28 cellular contexts compared by ENCODE assay signal in genomic region chr2:70961648-70961994, GRCh38. TPM values are rescaled to one million over a fixed set of nuclear protein-coding genes. Genes with fewer than 3 reads are reported as not detected.
"Had no signal": no experiment of that assay in that cellular context is flagged by ENCODE, and none has a peak within 500 bp of the region (broad histone marks: within the 10 kb centered on the region; RNA-seq: fewer than 3 reads in every experiment).

No MANE protein-coding gene starts in this region.

- H3K4me3 ChIP-seq: ascending aorta, body of pancreas, SJCRH30 had no signal

- DNase-seq: activated CD4-positive, alpha-beta T cell treated with anti-CD3 and anti-CD28 coated beads for 4 hours; activated CD4-positive, alpha-beta T cell treated with anti-CD3 and anti-CD28 coated beads, Interleukin-2, amount 50 U/mL, for 48 hours; activated naive CD8-positive, alpha-beta T cell treated with anti-CD3 and anti-CD28 coated beads, Interleukin-2, amount 50 U/mL, for 24 hours; activated T-cell treated with anti-CD3 and anti-CD28 coated beads for 4 hours; activated T-cell treated with anti-CD3 and anti-CD28 coated beads, Interleukin-2, amount 50 U/mL, for 72 hours; amniotic stem cell; KG1; NCI-H1048; NCI-H1417; NCI-H1930; NCI-H2171; NCI-H2227 treated with DMSO at 0.1 percent for 48 hours; NCI-H446 treated with DMSO at 0.1 percent for 48 hours; NCI-H524 treated with DMSO at 0.1 percent for 48 hours; NCI-H774; SJCRH30; T-helper 1 cell; WERI-Rb-1 had no signal

- H3K9me3 ChIP-seq: ascending aorta, body of pancreas, SJCRH30, SK-N-SH had no signal

- H3K4me1 ChIP-seq: SJCRH30 had no signal

- H3K27ac Mint-ChIP-seq: activated naive CD4-positive, alpha-beta T cell treated with anti-CD3 and anti-CD28 coated beads, Interleukin-2, amount 50 U/mL, for 72 hours; activated naive CD8-positive, alpha-beta T cell treated with anti-CD3 and anti-CD28 coated beads, Interleukin-2, amount 50 U/mL, for 24 hours; activated T-cell treated with anti-CD3 and anti-CD28 coated beads, Interleukin-2, amount 50 U/mL, for 72 hours had no signal

- H3K4me3 Mint-ChIP-seq: activated naive CD8-positive, alpha-beta T cell treated with anti-CD3 and anti-CD28 coated beads, Interleukin-2, amount 50 U/mL, for 24 hours; activated T-cell treated with anti-CD3 and anti-CD28 coated beads, Interleukin-2, amount 50 U/mL, for 72 hours; central memory CD8-positive, alpha-beta T cell had no signal

- H3K36me3 Mint-ChIP-seq: activated naive CD4-positive, alpha-beta T cell treated with anti-CD3 and anti-CD28 coated beads, Interleukin-2, amount 50 U/mL, for 72 hours had no signal

- H3K27ac ChIP-seq: ascending aorta, body of pancreas, SJCRH30, WERI-Rb-1 had no signal

- H3K4me2 ChIP-seq: SK-N-SH had no signal

- H3K27me3 ChIP-seq: ascending aorta, body of pancreas, SJCRH30 had no signal

- H3K9me3 Mint-ChIP-seq: activated naive CD4-positive, alpha-beta T cell treated with anti-CD3 and anti-CD28 coated beads, Interleukin-2, amount 50 U/mL, for 72 hours; activated naive CD8-positive, alpha-beta T cell treated with anti-CD3 and anti-CD28 coated beads, Interleukin-2, amount 50 U/mL, for 24 hours; activated T-cell treated with anti-CD3 and anti-CD28 coated beads, Interleukin-2, amount 50 U/mL, for 72 hours; central memory CD8-positive, alpha-beta T cell; IgD-negative memory B cell had no signal

- H3K36me3 ChIP-seq: ascending aorta, SJCRH30, WERI-Rb-1 had no signal

RNA-seq across cellular contexts. Expression of gene ANKRD53, which starts 16.8 kb away (rescaled TPM):
- total RNA-seq: bronchial epithelial cell; OCI-LY7; RPMI7951; T-helper 2 cell treated with Interferon-gamma antibody and Interleukin-4, amounts not matched to agents 100 ng/mL and 5 ng/mL, for 36 hours had no signal

RNA-seq across cellular contexts. Expression of gene ATP6V1B1, which starts 25.9 kb away (rescaled TPM):
- total RNA-seq: activated T-cell treated with anti-CD3 and anti-CD28 coated beads, Interleukin-2, amount 50 U/mL, for 72 hours; ascending aorta; bronchial epithelial cell; OCI-LY7; T-helper 2 cell treated with Interferon-gamma antibody and Interleukin-4, amounts not matched to agents 100 ng/mL and 5 ng/mL, for 36 hours had no signal
